ENCODE assay signal across 1 cellular context in the genomic region with DNA sequence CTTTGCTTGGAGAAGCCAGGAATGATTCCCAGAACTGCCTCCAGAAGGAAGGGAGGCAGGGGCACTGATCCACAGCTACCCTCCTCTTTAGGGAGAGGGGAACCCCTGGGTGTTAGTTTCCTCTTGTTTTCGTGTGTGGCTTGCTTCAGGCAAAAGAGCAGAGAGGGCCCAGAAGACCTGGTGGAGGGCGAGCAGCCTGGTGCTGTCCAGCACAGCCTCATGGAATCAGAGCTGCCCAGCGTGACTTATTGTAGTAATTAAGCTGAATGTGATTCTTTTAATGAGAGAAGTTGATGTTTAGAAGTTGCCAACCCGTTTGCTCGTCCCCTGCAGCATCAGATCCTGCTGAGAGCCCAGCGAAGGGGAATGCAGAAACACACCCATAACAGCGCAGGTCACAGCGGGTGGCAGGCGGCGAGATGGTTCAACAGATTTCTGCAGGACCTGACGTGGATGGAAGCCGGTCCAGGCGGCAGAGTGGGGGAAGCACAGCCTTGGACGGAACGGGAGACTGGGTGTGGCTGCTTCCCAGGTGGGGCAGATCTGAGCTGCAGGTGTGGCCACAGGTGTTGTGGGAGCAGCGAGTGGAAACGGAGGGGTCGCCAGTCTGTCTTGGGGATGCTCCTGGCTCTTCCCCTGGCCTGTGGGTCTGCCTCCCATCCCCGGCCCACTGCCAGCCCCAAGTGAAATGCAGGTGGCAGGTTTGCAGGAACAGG.
TF ChIP-seq lines count a peak whose summit lies in the region.

No MANE protein-coding gene starts in this region.

TF ChIP-seq in SK-N-SH, 30 proteins besides CTCF, POLR2A, EP300 and RAD21 (continued from another document):
- TF ChIP-seq, protein P1, sequence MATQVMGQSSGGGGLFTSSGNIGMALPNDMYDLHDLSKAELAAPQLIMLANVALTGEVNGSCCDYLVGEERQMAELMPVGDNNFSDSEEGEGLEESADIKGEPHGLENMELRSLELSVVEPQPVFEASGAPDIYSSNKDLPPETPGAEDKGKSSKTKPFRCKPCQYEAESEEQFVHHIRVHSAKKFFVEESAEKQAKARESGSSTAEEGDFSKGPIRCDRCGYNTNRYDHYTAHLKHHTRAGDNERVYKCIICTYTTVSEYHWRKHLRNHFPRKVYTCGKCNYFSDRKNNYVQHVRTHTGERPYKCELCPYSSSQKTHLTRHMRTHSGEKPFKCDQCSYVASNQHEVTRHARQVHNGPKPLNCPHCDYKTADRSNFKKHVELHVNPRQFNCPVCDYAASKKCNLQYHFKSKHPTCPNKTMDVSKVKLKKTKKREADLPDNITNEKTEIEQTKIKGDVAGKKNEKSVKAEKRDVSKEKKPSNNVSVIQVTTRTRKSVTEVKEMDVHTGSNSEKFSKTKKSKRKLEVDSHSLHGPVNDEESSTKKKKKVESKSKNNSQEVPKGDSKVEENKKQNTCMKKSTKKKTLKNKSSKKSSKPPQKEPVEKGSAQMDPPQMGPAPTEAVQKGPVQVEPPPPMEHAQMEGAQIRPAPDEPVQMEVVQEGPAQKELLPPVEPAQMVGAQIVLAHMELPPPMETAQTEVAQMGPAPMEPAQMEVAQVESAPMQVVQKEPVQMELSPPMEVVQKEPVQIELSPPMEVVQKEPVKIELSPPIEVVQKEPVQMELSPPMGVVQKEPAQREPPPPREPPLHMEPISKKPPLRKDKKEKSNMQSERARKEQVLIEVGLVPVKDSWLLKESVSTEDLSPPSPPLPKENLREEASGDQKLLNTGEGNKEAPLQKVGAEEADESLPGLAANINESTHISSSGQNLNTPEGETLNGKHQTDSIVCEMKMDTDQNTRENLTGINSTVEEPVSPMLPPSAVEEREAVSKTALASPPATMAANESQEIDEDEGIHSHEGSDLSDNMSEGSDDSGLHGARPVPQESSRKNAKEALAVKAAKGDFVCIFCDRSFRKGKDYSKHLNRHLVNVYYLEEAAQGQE (IDR thresholded peaks at IDR 0.05; ENCODE audit: low read depth, low read length): peak; percentile 86
